Comparison of ENCODE assay signal across 8 cellular contexts in genomic region chr2:6877402-6878305, GRCh38. TPM values are rescaled to one million over a fixed set of nuclear protein-coding genes. Genes with fewer than 3 reads are reported as not detected.
DNase-seq lines count a peak whose midpoint lies in the region; ATAC-seq, FAIRE-seq and TF ChIP-seq lines count a peak whose summit lies in the region.

A gene with protein sequence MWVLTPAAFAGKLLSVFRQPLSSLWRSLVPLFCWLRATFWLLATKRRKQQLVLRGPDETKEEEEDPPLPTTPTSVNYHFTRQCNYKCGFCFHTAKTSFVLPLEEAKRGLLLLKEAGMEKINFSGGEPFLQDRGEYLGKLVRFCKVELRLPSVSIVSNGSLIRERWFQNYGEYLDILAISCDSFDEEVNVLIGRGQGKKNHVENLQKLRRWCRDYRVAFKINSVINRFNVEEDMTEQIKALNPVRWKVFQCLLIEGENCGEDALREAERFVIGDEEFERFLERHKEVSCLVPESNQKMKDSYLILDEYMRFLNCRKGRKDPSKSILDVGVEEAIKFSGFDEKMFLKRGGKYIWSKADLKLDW (plus strand): TSS chr2:6877777. CDS start chr2:6877801, 24 bp downstream.

- H3K4me2 ChIP-seq in osteoblast (ENCODE audit: insufficient read depth, low read length), result peak within 1 kb of the TSS; percentile 76

- H3K4me1 ChIP-seq in osteoblast (ENCODE audit: insufficient read depth, low read length), result no peaks in the 10 kb centered on the region

- peak within 1 kb of the TSS; percentile 44 for H2AFZ ChIP-seq in osteoblast (ENCODE audit: low read length)

- TF ChIP-seq CTCF in GM10266 (IDR thresholded peaks at IDR 0.05; ENCODE audit: control insufficient read depth, insufficient read depth, low read depth, missing control alignments) (no peak), osteoblast (IDR thresholded peaks at IDR 0.05; ENCODE audit: extremely low read depth, low read depth, low read length) (no peak)

- no peaks in the 10 kb centered on the region for H3K36me3 ChIP-seq in osteoblast (ENCODE audit: insufficient read depth, low read length)

- peaks cover 37% of the 10 kb centered on the region for H3K36me3 Mint-ChIP-seq in T-helper 2 cell treated with Interferon-gamma antibody and Interleukin-4, amounts not matched to agents 5 μg/mL and 100 μg/mL, for 36 hours (ENCODE audit: low read depth)

- H3K9me3 Mint-ChIP-seq in T-helper 2 cell treated with Interferon-gamma antibody and Interleukin-4, amounts not matched to agents 5 μg/mL and 100 μg/mL, for 36 hours, result peaks cover 5% of the 10 kb centered on the region

- H3K4me3 Mint-ChIP-seq in T-helper 2 cell treated with Interferon-gamma antibody and Interleukin-4, amounts not matched to agents 5 μg/mL and 100 μg/mL, for 36 hours, result peak within 1 kb of the TSS; percentile 85

- peak; percentile 84 for ATAC-seq in GM21723 (IDR thresholded peaks at IDR 0.05; ENCODE audit: unreplicated experiment)

- no peaks in the 10 kb centered on the region for H3K9me3 ChIP-seq in osteoblast (ENCODE audit: low read depth, low read length)

- H3K4me3 ChIP-seq in osteoblast (ENCODE audit: insufficient read depth, low read length), result peak within 1 kb of the TSS; percentile 56

- peak within 1 kb of the TSS; percentile 80 for H3K27ac Mint-ChIP-seq in T-helper 2 cell treated with Interferon-gamma antibody and Interleukin-4, amounts not matched to agents 5 μg/mL and 100 μg/mL, for 36 hours

- H3K27me3 ChIP-seq in osteoblast (ENCODE audit: insufficient read depth, low read length), result no peaks in the 10 kb centered on the region

- peaks cover 65% of the 10 kb centered on the region for H3K4me1 Mint-ChIP-seq in T-helper 2 cell treated with Interferon-gamma antibody and Interleukin-4, amounts not matched to agents 5 μg/mL and 100 μg/mL, for 36 hours (ENCODE audit: low read depth)

- no peaks in the 10 kb centered on the region for H3K79me2 ChIP-seq in osteoblast (ENCODE audit: insufficient read depth, low read length)

- H4K20me1 ChIP-seq in osteoblast (ENCODE audit: insufficient read depth, low read length), result no peaks in the 10 kb centered on the region

- peak; percentile 28 for DNase-seq in GM10266 (ENCODE audit: extremely low spot score)
- peak; percentile 66 for DNase-seq in LoVo (ENCODE audit: low spot score)
- DNase-seq in T-helper 2 cell treated with Interferon-gamma antibody and Interleukin-4, amounts not matched to agents 5 μg/mL and 100 μg/mL, for 36 hours (ENCODE audit: low spot score), result peak; percentile 40
- DNase-seq in epithelial cell of prostate (ENCODE audit: low read depth, low spot score), result peak; percentile 77
- peak; percentile 9 for DNase-seq in osteoblast (ENCODE audit: insufficient read length, low spot score, missing footprints)
- DNase-seq in D341Med (ENCODE audit: low spot score), result no peak
- no peak for DNase-seq in frontal cortex (ENCODE audit: low spot score in 2 of 2)

- no peak within 1 kb of the TSS for H3K27ac ChIP-seq in epithelial cell of prostate
- no peak within 1 kb of the TSS for H3K27ac ChIP-seq in osteoblast (ENCODE audit: low read depth, low read length)

- no peaks in the 10 kb centered on the region for H3K27me3 Mint-ChIP-seq in T-helper 2 cell treated with Interferon-gamma antibody and Interleukin-4, amounts not matched to agents 5 μg/mL and 100 μg/mL, for 36 hours (ENCODE audit: low read depth)

- no peak for FAIRE-seq in frontal cortex (lab: Jason Lieb, UNC)

RNA-seq across cellular contexts. Expression of the gene that starts here (rescaled TPM):
- total RNA-seq in osteoblast (0.29 and 0.72 TPM in 2 replicates), frontal cortex (3.3 TPM)

Comparison
In these comparisons a context has a peak if more than half of its experiments do, and no peak if none do; other contexts are left out.
1. Peak in DNase-seq, H3K4me3 ChIP-seq and H3K4me2 ChIP-seq in osteoblast; RNA of the gene not detected or under 1 TPM.
2. DNase-seq: peak in GM10266 (single experiment), LoVo (single experiment), T-helper 2 cell treated with Interferon-gamma antibody and Interleukin-4, amounts not matched to agents 5 μg/mL and 100 μg/mL, for 36 hours (single experiment) and epithelial cell of prostate (single experiment); none in D341Med (single experiment) and frontal cortex (0 of 2).